ENCODE assay signal across 8 cellular contexts in the genomic region with DNA sequence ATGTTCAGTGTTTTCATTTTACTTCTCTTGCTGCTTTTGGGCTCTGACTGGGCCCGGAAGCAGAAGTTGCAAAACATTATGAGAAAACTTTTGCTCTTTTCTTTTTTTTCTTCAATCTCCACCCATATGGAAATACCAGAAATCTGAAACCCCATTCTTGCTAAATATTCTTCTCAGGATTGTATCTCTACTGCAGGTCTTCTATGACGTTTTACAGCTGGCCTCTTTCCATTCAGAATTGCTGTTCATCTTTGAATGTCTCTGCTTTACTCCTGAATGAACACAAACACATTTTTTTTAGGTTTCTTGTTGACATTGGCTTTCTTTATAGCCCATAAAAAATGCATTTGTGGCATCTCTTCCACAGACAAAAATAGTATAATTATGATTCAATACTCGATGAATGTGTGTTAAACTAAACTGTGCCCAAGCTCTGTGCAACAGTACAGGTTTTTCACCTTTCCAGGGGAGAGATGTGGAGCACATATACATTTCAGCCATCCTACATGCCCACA. TPM values are rescaled to one million over a fixed set of nuclear protein-coding genes. Genes with fewer than 3 reads are reported as not detected.
DNase-seq lines count a peak whose midpoint lies in the region; ATAC-seq and TF ChIP-seq lines count a peak whose summit lies in the region.

No MANE protein-coding gene starts in this region.

- H3K4me1 ChIP-seq in thymus (ENCODE audit: control insufficient read depth, insufficient read depth, low read length), result peaks cover 7% of the 10 kb centered on the region
- no peaks in the 10 kb centered on the region; the same call in 1 of the 2 replicates for H3K4me1 ChIP-seq in H9 (ENCODE audit: insufficient read depth, low read length)

- H3K36me3 Mint-ChIP-seq in H9 (ENCODE audit: insufficient read depth in 1 of 3, low read depth in 3 of 3), result no peaks in the 10 kb centered on the region

- ATAC-seq in GM18520 (IDR thresholded peaks at IDR 0.05; ENCODE audit: unreplicated experiment) (peak; percentile 24), HG03196 (IDR thresholded peaks at IDR 0.05; ENCODE audit: unreplicated experiment) (peak; percentile 40), SK-N-SH treated with all-trans-retinoic acid at 6 μM for 48 hours (peak; percentile 96)

- no peak overlapping the region for H2AFZ ChIP-seq in H9 (ENCODE audit: low read length)

- no peak overlapping the region for H2BK20ac ChIP-seq in H9 (ENCODE audit: low read depth, low read length, poor library complexity, severe bottlenecking)

- H2AK5ac ChIP-seq in H9 (ENCODE audit: insufficient read length, low read length), result no peak overlapping the region

- H3K4me3 Mint-ChIP-seq in H9, result no peak overlapping the region

- no peaks in the 10 kb centered on the region for H4K20me1 ChIP-seq in H9 (ENCODE audit: control insufficient read depth, insufficient read depth, insufficient read length)

- no peak overlapping the region for H2BK5ac ChIP-seq in H9 (ENCODE audit: insufficient read length, low read length)

- H3T11ph ChIP-seq in H9 (ENCODE audit: low read length), result no peak overlapping the region

- TF ChIP-seq CTCF in H9 (conservative IDR thresholded peaks at IDR 0.05), result no peak

- no peak overlapping the region for H2BK15ac ChIP-seq in H9 (ENCODE audit: low read depth, low read length)

- H2BK120ac ChIP-seq in H9 (ENCODE audit: low read depth, low read length, poor library complexity, severe bottlenecking), result no peak overlapping the region

- peaks cover 9 to 15% of the 10 kb centered on the region in 2 experiments for H3K4me1 Mint-ChIP-seq in H9

- H3K79me1 ChIP-seq in H9 (ENCODE audit: insufficient read depth, low read depth, low read length, poor library complexity, severe bottlenecking), result no peaks in the 10 kb centered on the region

- no peak overlapping the region for H3K9ac ChIP-seq in H9 (ENCODE audit: extremely low read depth, insufficient read length, low read length)

- H3K36me3 ChIP-seq in thymus (ENCODE audit: control insufficient read depth, insufficient read depth), result peaks cover 3% of the 10 kb centered on the region

- H4K8ac ChIP-seq in H9 (replicated peaks; ENCODE audit: insufficient read length, low read depth, low read length), result no peak overlapping the region

- H3K9me3 ChIP-seq in thymus (ENCODE audit: control insufficient read depth) (no peaks in the 10 kb centered on the region), H9 (ENCODE audit: control insufficient read depth, low read depth, low read length) (no peaks in the 10 kb centered on the region)

- H4K5ac ChIP-seq in H9 (ENCODE audit: insufficient read length, low read depth, low read length), result no peak overlapping the region

- no peak overlapping the region for H3K4me3 ChIP-seq in thymus (ENCODE audit: low read length)

- H3K4ac ChIP-seq in H9 (ENCODE audit: low read depth, low read length), result no peak overlapping the region

- DNase-seq in A172 (ENCODE audit: low spot score) (peak; percentile 91), fibroblast of gingiva (ENCODE audit: low read depth) (peak; percentile 98), H9 (no peak), cortex of kidney (lab: John Stamatoyannopoulos, UW) (no peak)

- no peaks in the 10 kb centered on the region for H3K9me3 Mint-ChIP-seq in H9

- no peaks in the 10 kb centered on the region for H3K27me3 Mint-ChIP-seq in H9 (ENCODE audit: low read depth)

- H3K27ac ChIP-seq in thymus (ENCODE audit: low read depth), result peak overlapping the region; percentile 72
- no peak overlapping the region for H3K27ac ChIP-seq in H9 (ENCODE audit: insufficient read length, low read depth, low read length)

- H3K4me2 ChIP-seq in H9 (ENCODE audit: insufficient read depth, insufficient read length, low read length), result no peak overlapping the region

- H3K27ac Mint-ChIP-seq in H9, result no peak overlapping the region; a peak in 1 of 7 replicates

- H3K23ac ChIP-seq in H9 (ENCODE audit: insufficient read length, low read depth, low read length), result no peak overlapping the region

- WGBS in thymus, result 4% methylated on average over 3 of the region's 3 CpGs
- WGBS in H9 (ENCODE audit: extremely low coverage, insufficient read length, low lambda C conversion rate), result no CpG with 5 or more reads among the region's 3 CpGs

- no peak overlapping the region for H3K56ac ChIP-seq in H9 (ENCODE audit: insufficient read length, low read depth, low read length)

- H3K27me3 ChIP-seq in thymus (ENCODE audit: control insufficient read depth, insufficient read depth) (no peaks in the 10 kb centered on the region), H9 (ENCODE audit: insufficient read depth, low read length) (no peaks in the 10 kb centered on the region)

- no peak overlapping the region for H3K18ac ChIP-seq in H9 (ENCODE audit: insufficient read length, low read depth, low read length)

- no peak overlapping the region for H2BK12ac ChIP-seq in H9 (ENCODE audit: insufficient read length, low read depth, low read length)

- no peaks in the 10 kb centered on the region for H3K79me2 ChIP-seq in H9 (ENCODE audit: insufficient read depth, low read length)

- H3K23me2 ChIP-seq in H9 (ENCODE audit: insufficient read length, low read depth, low read length, poor library complexity, severe bottlenecking), result no peaks in the 10 kb centered on the region

- no peak overlapping the region for H3K14ac ChIP-seq in H9 (ENCODE audit: insufficient read depth, low read length)

- H4K91ac ChIP-seq in H9 (ENCODE audit: insufficient read length, low read depth, low read length), result no peak overlapping the region

TF ChIP-seq in SK-N-SH treated with all-trans-retinoic acid at 6 μM for 48 hours, 23 proteins besides CTCF, POLR2A, EP300 and RAD21:
- no peak for TF ChIP-seq ESRRG (CRISPR knock-in tag; IDR thresholded peaks at IDR 0.05)
- TF ChIP-seq, protein P1, sequence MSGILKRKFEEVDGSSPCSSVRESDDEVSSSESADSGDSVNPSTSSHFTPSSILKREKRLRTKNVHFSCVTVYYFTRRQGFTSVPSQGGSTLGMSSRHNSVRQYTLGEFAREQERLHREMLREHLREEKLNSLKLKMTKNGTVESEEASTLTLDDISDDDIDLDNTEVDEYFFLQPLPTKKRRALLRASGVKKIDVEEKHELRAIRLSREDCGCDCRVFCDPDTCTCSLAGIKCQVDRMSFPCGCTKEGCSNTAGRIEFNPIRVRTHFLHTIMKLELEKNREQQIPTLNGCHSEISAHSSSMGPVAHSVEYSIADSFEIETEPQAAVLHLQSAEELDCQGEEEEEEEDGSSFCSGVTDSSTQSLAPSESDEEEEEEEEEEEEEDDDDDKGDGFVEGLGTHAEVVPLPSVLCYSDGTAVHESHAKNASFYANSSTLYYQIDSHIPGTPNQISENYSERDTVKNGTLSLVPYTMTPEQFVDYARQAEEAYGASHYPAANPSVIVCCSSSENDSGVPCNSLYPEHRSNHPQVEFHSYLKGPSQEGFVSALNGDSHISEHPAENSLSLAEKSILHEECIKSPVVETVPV (CRISPR knock-in tag; IDR thresholded peaks at IDR 0.05), result no peak
- TF ChIP-seq ISL1 (CRISPR knock-in tag; IDR thresholded peaks at IDR 0.05), result peak; percentile 82
- TF ChIP-seq ZC3H10 (CRISPR knock-in tag; IDR thresholded peaks at IDR 0.05), result peak; percentile 54; the same call in 1 of the 2 replicates
- TF ChIP-seq ZFP3 (CRISPR knock-in tag; IDR thresholded peaks at IDR 0.05), result no peak
- TF ChIP-seq, protein P2, sequence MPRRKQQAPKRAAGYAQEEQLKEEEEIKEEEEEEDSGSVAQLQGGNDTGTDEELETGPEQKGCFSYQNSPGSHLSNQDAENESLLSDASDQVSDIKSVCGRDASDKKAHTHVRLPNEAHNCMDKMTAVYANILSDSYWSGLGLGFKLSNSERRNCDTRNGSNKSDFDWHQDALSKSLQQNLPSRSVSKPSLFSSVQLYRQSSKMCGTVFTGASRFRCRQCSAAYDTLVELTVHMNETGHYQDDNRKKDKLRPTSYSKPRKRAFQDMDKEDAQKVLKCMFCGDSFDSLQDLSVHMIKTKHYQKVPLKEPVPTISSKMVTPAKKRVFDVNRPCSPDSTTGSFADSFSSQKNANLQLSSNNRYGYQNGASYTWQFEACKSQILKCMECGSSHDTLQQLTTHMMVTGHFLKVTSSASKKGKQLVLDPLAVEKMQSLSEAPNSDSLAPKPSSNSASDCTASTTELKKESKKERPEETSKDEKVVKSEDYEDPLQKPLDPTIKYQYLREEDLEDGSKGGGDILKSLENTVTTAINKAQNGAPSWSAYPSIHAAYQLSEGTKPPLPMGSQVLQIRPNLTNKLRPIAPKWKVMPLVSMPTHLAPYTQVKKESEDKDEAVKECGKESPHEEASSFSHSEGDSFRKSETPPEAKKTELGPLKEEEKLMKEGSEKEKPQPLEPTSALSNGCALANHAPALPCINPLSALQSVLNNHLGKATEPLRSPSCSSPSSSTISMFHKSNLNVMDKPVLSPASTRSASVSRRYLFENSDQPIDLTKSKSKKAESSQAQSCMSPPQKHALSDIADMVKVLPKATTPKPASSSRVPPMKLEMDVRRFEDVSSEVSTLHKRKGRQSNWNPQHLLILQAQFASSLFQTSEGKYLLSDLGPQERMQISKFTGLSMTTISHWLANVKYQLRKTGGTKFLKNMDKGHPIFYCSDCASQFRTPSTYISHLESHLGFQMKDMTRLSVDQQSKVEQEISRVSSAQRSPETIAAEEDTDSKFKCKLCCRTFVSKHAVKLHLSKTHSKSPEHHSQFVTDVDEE (CRISPR knock-in tag; IDR thresholded peaks at IDR 0.05), result no peak
- no peak for TF ChIP-seq GLIS3 (CRISPR knock-in tag; IDR thresholded peaks at IDR 0.05)
- TF ChIP-seq PPARA (CRISPR knock-in tag; IDR thresholded peaks at IDR 0.05; ENCODE audit: borderline replicate concordance), result no peak
- no peak for TF ChIP-seq ZNF70 (CRISPR knock-in tag; IDR thresholded peaks at IDR 0.05)
- TF ChIP-seq CSDC2 (CRISPR knock-in tag; IDR thresholded peaks at IDR 0.05), result no peak
- no peak for TF ChIP-seq SNAI2 (CRISPR knock-in tag; IDR thresholded peaks at IDR 0.05)
- no peak for TF ChIP-seq ZNF8 (CRISPR knock-in tag; IDR thresholded peaks at IDR 0.05)
- peak; percentile 70; the same call in 1 of the 2 replicates for TF ChIP-seq TOX (CRISPR knock-in tag; IDR thresholded peaks at IDR 0.05; ENCODE audit: borderline replicate concordance)

RNA-seq across cellular contexts. Expression of a gene that starts 18.8 kb away (rescaled TPM):
- total RNA-seq in A172 (2014; rRNA removed; shearing (Covaris generic)), result 2.8 and 3.1 TPM in 2 replicates
- 130 TPM for polyA plus RNA-seq in thymus
- total RNA-seq in H9 (2021), result not detected in 2 replicates

Comparison
In these comparisons a context has a peak if more than half of its experiments do, and no peak if none do; other contexts are left out.
1. DNase-seq: peak in A172 (single experiment) and fibroblast of gingiva (single experiment); none in H9 (single experiment) and cortex of kidney (single experiment).
2. ATAC-seq: peak in every context shown above with its lines; median percentile 96 in SK-N-SH treated with all-trans-retinoic acid at 6 μM for 48 hours; 40 in HG03196; 24 in GM18520.